In genomic region chr10:71748671-71749191, GRCh38 we compare ENCODE assay signal across 1 cellular context.
TF ChIP-seq lines count a peak whose summit lies in the region.

No MANE protein-coding gene starts in this region.

TF ChIP-seq in K562, 482 proteins besides CTCF, POLR2A, EP300 and RAD21 (continued from another document and continues in another):
- TF ChIP-seq SFPQ (IDR thresholded peaks at IDR 0.05; ENCODE audit: low read depth, low read length) (no peak), ZNF3 (CRISPR knock-in tag; IDR thresholded peaks at IDR 0.05) (0 out of 2 replicates have a peak, but pooled peaks have one; percentile 14), NELFE (IDR thresholded peaks at IDR 0.05; ENCODE audit: insufficient read depth, insufficient read length) (no peak), CXXC5 (CRISPR knock-in tag; IDR thresholded peaks at IDR 0.05) (peak; percentile 68), ZNF77 (CRISPR knock-in tag; IDR thresholded peaks at IDR 0.05) (no peak), PTTG1 (tag; IDR thresholded peaks at IDR 0.05; ENCODE audit: low read depth) (no peak), HOXB6 (CRISPR knock-in tag; IDR thresholded peaks at IDR 0.05; ENCODE audit: borderline replicate concordance) (no peak), RCOR1 (IDR thresholded peaks at IDR 0.05; ENCODE audit: borderline replicate concordance in 1 of 2, low read depth in 2 of 2, low read length in 2 of 2) (no peak), AFF4 (CRISPR knock-in tag; IDR thresholded peaks at IDR 0.05) (no peak), LEF1 (IDR thresholded peaks at IDR 0.05) (no peak), KDM5B (IDR thresholded peaks at IDR 0.05; ENCODE audit: insufficient replicate concordance, low read depth, low read length) (no peak), SIX5 (IDR thresholded peaks at IDR 0.05; ENCODE audit: borderline replicate concordance in 1 of 2, insufficient read depth in 1 of 2, low read depth in 1 of 2, low read length in 2 of 2) (no peak), DNMT1 (IDR thresholded peaks at IDR 0.05) (no peak), CEBPG (CRISPR knock-in tag; IDR thresholded peaks at IDR 0.05) (0 out of 2 replicates have a peak, but pooled peaks have one; percentile 34), CEBPG (tag; conservative IDR thresholded peaks at IDR 0.05 in 1 of 2, IDR thresholded peaks at IDR 0.05 in 1 of 2) (no peak), ZNF76 (CRISPR knock-in tag; IDR thresholded peaks at IDR 0.05; ENCODE audit: borderline replicate concordance) (no peak; the same call in 1 of the 2 replicates), ZNF347 (CRISPR knock-in tag; IDR thresholded peaks at IDR 0.05; ENCODE audit: low read depth) (no peak), POLR3A (IDR thresholded peaks at IDR 0.05; ENCODE audit: borderline replicate concordance, extremely low read depth, insufficient read depth, insufficient read length) (no peak), HCFC1 (IDR thresholded peaks at IDR 0.05; ENCODE audit: low read depth, low read length) (0 out of 2 replicates have a peak, but pooled peaks have one; percentile 6), JUNB (CRISPR knock-in tag; conservative IDR thresholded peaks at IDR 0.05) (no peak), GATAD2A (IDR thresholded peaks at IDR 0.05) (no peak), ELF2 (CRISPR knock-in tag; IDR thresholded peaks at IDR 0.05) (no peak; the same call in 1 of the 2 replicates), MXI1 (IDR thresholded peaks at IDR 0.05; ENCODE audit: low read depth, low read length) (no peak), MYNN (IDR thresholded peaks at IDR 0.05) (no peak; the same call in 1 of the 2 replicates), MYNN (CRISPR knock-in tag; IDR thresholded peaks at IDR 0.05) (no peak), ZNF766 (CRISPR knock-in tag; conservative IDR thresholded peaks at IDR 0.05) (peak; percentile 68), POLR2AphosphoS2 (IDR thresholded peaks at IDR 0.05; ENCODE audit: low read length) (no peak), ETV6 (IDR thresholded peaks at IDR 0.05; ENCODE audit: borderline replicate concordance in 1 of 2, low read depth in 2 of 2, low read length in 1 of 2) (peak in 1 of 2 experiments; percentile 82; a peak in 2 of 4 replicates), ETV6 (CRISPR knock-in tag; IDR thresholded peaks at IDR 0.05; ENCODE audit: borderline replicate concordance) (no peak), KLF16 (IDR thresholded peaks at IDR 0.05) (no peak), ATF6 (CRISPR knock-in tag; IDR thresholded peaks at IDR 0.05) (no peak), ZNF431 (CRISPR knock-in tag; IDR thresholded peaks at IDR 0.05) (no peak), FOXM1 (IDR thresholded peaks at IDR 0.05; ENCODE audit: low read depth) (no peak), FOXM1 (CRISPR knock-in tag; IDR thresholded peaks at IDR 0.05; ENCODE audit: low read depth) (no peak), ZNF23 (CRISPR knock-in tag; IDR thresholded peaks at IDR 0.05) (no peak), JUND (IDR thresholded peaks at IDR 0.05; ENCODE audit: borderline replicate concordance, low read depth, low read length) (no peak), JUND (tag; IDR thresholded peaks at IDR 0.05; ENCODE audit: borderline replicate concordance, low read depth, low read length) (no peak)
- TF ChIP-seq, protein P1, sequence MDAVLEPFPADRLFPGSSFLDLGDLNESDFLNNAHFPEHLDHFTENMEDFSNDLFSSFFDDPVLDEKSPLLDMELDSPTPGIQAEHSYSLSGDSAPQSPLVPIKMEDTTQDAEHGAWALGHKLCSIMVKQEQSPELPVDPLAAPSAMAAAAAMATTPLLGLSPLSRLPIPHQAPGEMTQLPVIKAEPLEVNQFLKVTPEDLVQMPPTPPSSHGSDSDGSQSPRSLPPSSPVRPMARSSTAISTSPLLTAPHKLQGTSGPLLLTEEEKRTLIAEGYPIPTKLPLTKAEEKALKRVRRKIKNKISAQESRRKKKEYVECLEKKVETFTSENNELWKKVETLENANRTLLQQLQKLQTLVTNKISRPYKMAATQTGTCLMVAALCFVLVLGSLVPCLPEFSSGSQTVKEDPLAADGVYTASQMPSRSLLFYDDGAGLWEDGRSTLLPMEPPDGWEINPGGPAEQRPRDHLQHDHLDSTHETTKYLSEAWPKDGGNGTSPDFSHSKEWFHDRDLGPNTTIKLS (IDR thresholded peaks at IDR 0.05; ENCODE audit: borderline replicate concordance, low read depth), result no peak
- TF ChIP-seq, protein P2, sequence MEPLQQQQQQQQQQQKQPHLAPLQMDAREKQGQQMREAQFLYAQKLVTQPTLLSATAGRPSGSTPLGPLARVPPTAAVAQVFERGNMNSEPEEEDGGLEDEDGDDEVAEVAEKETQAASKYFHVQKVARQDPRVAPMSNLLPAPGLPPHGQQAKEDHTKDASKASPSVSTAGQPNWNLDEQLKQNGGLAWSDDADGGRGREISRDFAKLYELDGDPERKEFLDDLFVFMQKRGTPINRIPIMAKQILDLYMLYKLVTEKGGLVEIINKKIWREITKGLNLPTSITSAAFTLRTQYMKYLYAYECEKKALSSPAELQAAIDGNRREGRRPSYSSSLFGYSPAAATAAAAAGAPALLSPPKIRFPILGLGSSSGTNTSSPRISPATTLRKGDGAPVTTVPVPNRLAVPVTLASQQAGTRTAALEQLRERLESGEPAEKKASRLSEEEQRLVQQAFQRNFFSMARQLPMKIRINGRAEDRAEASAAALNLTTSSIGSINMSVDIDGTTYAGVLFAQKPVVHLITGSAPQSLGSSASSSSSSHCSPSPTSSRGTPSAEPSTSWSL (CRISPR knock-in tag; IDR thresholded peaks at IDR 0.05; ENCODE audit: borderline replicate concordance), result no peak
- TF ChIP-seq, protein P3, sequence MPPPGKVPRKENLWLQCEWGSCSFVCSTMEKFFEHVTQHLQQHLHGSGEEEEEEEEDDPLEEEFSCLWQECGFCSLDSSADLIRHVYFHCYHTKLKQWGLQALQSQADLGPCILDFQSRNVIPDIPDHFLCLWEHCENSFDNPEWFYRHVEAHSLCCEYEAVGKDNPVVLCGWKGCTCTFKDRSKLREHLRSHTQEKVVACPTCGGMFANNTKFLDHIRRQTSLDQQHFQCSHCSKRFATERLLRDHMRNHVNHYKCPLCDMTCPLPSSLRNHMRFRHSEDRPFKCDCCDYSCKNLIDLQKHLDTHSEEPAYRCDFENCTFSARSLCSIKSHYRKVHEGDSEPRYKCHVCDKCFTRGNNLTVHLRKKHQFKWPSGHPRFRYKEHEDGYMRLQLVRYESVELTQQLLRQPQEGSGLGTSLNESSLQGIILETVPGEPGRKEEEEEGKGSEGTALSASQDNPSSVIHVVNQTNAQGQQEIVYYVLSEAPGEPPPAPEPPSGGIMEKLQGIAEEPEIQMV (tag; conservative IDR thresholded peaks at IDR 0.05; ENCODE audit: low read depth), result no peak
- TF ChIP-seq, protein P4, sequence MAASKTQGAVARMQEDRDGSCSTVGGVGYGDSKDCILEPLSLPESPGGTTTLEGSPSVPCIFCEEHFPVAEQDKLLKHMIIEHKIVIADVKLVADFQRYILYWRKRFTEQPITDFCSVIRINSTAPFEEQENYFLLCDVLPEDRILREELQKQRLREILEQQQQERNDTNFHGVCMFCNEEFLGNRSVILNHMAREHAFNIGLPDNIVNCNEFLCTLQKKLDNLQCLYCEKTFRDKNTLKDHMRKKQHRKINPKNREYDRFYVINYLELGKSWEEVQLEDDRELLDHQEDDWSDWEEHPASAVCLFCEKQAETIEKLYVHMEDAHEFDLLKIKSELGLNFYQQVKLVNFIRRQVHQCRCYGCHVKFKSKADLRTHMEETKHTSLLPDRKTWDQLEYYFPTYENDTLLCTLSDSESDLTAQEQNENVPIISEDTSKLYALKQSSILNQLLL (CRISPR knock-in tag; IDR thresholded peaks at IDR 0.05; ENCODE audit: borderline replicate concordance), result no peak
- TF ChIP-seq, protein P5, sequence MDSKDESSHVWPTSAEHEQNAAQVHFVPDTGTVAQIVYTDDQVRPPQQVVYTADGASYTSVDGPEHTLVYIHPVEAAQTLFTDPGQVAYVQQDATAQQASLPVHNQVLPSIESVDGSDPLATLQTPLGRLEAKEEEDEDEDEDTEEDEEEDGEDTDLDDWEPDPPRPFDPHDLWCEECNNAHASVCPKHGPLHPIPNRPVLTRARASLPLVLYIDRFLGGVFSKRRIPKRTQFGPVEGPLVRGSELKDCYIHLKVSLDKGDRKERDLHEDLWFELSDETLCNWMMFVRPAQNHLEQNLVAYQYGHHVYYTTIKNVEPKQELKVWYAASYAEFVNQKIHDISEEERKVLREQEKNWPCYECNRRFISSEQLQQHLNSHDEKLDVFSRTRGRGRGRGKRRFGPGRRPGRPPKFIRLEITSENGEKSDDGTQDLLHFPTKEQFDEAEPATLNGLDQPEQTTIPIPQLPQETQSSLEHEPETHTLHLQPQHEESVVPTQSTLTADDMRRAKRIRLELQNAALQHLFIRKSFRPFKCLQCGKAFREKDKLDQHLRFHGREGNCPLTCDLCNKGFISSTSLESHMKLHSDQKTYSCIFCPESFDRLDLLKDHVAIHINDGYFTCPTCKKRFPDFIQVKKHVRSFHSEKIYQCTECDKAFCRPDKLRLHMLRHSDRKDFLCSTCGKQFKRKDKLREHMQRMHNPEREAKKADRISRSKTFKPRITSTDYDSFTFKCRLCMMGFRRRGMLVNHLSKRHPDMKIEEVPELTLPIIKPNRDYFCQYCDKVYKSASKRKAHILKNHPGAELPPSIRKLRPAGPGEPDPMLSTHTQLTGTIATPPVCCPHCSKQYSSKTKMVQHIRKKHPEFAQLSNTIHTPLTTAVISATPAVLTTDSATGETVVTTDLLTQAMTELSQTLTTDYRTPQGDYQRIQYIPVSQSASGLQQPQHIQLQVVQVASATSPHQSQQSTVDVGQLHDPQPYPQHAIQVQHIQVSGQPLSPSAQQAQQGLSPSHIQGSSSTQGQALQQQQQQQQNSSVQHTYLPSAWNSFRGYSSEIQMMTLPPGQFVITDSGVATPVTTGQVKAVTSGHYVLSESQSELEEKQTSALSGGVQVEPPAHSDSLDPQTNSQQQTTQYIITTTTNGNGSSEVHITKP (IDR thresholded peaks at IDR 0.05; ENCODE audit: partially characterized antibody), result no peak
- TF ChIP-seq, protein P6, sequence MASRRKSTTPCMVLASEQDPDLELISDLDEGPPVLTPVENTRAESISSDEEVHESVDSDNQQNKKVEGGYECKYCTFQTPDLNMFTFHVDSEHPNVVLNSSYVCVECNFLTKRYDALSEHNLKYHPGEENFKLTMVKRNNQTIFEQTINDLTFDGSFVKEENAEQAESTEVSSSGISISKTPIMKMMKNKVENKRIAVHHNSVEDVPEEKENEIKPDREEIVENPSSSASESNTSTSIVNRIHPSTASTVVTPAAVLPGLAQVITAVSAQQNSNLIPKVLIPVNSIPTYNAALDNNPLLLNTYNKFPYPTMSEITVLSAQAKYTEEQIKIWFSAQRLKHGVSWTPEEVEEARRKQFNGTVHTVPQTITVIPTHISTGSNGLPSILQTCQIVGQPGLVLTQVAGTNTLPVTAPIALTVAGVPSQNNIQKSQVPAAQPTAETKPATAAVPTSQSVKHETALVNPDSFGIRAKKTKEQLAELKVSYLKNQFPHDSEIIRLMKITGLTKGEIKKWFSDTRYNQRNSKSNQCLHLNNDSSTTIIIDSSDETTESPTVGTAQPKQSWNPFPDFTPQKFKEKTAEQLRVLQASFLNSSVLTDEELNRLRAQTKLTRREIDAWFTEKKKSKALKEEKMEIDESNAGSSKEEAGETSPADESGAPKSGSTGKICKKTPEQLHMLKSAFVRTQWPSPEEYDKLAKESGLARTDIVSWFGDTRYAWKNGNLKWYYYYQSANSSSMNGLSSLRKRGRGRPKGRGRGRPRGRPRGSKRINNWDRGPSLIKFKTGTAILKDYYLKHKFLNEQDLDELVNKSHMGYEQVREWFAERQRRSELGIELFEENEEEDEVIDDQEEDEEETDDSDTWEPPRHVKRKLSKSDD (conservative IDR thresholded peaks at IDR 0.05; ENCODE audit: low read length), result no peak
